Comparison of ENCODE assay signal across 8 cellular contexts in genomic region chr6:34459899-34460593, GRCh38. TPM values are rescaled to one million over a fixed set of nuclear protein-coding genes. Genes with fewer than 3 reads are reported as not detected.
A peak's percentile ranks its signal among the peaks of the same experiment; 100 is the strongest.
DNase-seq lines count a peak whose midpoint lies in the region; ATAC-seq, FAIRE-seq and TF ChIP-seq lines count a peak whose summit lies in the region.

No MANE protein-coding gene starts in this region.

- TF ChIP-seq EP300 in H1 (IDR thresholded peaks at IDR 0.05; ENCODE audit: borderline replicate concordance in 1 of 2, low read depth in 2 of 2, low read length in 2 of 2), result no peak

- peak; percentile 97 to 98 for TF ChIP-seq RAD21 in H1 (IDR thresholded peaks at IDR 0.05 in 1 of 2, conservative IDR thresholded peaks at IDR 0.05 in 1 of 2; ENCODE audit: low read depth in 2 of 2, low read length in 2 of 2)

- no peak overlapping the region for H3K23ac ChIP-seq in H1 (ENCODE audit: insufficient read length)

- WGBS in H1 (ENCODE audit: extremely low coverage in 1 of 2, insufficient coverage in 1 of 2, insufficient read length in 1 of 2, insufficient replicate concordance in 2 of 2, low coverage in 1 of 2, low lambda C conversion rate in 2 of 2, missing lambda C conversion rate in 1 of 2), 2 experiments, result 53% methylated on average over 6 of the region's 6 CpGs; no CpG with 5 or more reads in 1 of the 2 experiments

- no peak overlapping the region for H3K4ac ChIP-seq in H1 (replicated peaks; ENCODE audit: insufficient read length, low read depth, low read length)

- H4K91ac ChIP-seq in H1 (replicated peaks; ENCODE audit: insufficient read length, low read length), result no peak overlapping the region

- TF ChIP-seq POLR2A in H1 (IDR thresholded peaks at IDR 0.05; ENCODE audit: control extremely low read depth in 1 of 2, low read depth in 2 of 2, low read length in 2 of 2), result no peak

- H3K4me1 ChIP-seq in H1 (replicated peaks in 1 of 4; ENCODE audit: control insufficient read depth in 3 of 4, insufficient read depth in 4 of 4, low read length in 3 of 4) (peaks cover 0 to 19% (median 6%) of the 10 kb centered on the region in 4 experiments; a peak in 6 of 7 replicates), upper lobe of right lung (no peaks in the 10 kb centered on the region)
- no peaks in the 10 kb centered on the region for H3K4me1 ChIP-seq in naive thymus-derived CD4-positive, alpha-beta T cell (ENCODE audit: control insufficient read depth in 2 of 2, insufficient read depth in 2 of 2, low read length in 2 of 2)

- peaks cover 0 to under 1% (median under 1%) of the 10 kb centered on the region in 4 experiments; a peak in 3 of 7 replicates for H3K27me3 ChIP-seq in H1 (replicated peaks in 1 of 4; ENCODE audit: control insufficient read depth in 3 of 4, extremely low read depth in 1 of 4, insufficient read depth in 3 of 4, low read length in 3 of 4)
- no peaks in the 10 kb centered on the region for H3K27me3 ChIP-seq in naive thymus-derived CD4-positive, alpha-beta T cell (ENCODE audit: control insufficient read depth in 2 of 2, insufficient read depth in 2 of 2, low read length in 2 of 2)
- H3K27me3 ChIP-seq in upper lobe of right lung, result peaks cover 14% of the 10 kb centered on the region

- H3K79me1 ChIP-seq in H1 (ENCODE audit: low read depth, low read length), result no peaks in the 10 kb centered on the region

- H3K27me3 Mint-ChIP-seq in activated CD4-positive, alpha-beta T cell treated with anti-CD3 and anti-CD28 coated beads, Interleukin-2, amount 10 ng/mL, durations not matched to agents 24 days and 14 days, result peaks cover 19% of the 10 kb centered on the region
- peaks cover 4 to 24% (median 17%) of the 10 kb centered on the region in 5 donors for H3K27me3 Mint-ChIP-seq in naive thymus-derived CD4-positive, alpha-beta T cell

- CTCF ChIA-PET in H1 (lab: Charles Lee; ENCODE audit: partially characterized antibody), result interaction anchor here (0.6 to 13.0 kb wide), 52 partner anchors 11 to 745 kb away, joined by 3 to 213 read pairs (median 6); partner anchors contain the start of genes BLTP3A and SMIM29
- CTCF ChIA-PET in naive thymus-derived CD4-positive, alpha-beta T cell (lab: Charles Lee), result interaction anchor here (0.5 to 4.9 kb wide), 13 partner anchors 9 to 1005 kb away, joined by 3 to 91 read pairs (median 4); no protein-coding TSS in a partner anchor

- no peaks in the 10 kb centered on the region for H3K79me2 ChIP-seq in H1 (ENCODE audit: control insufficient read depth in 1 of 2, insufficient read depth in 2 of 2, low read length in 2 of 2)

- no peak overlapping the region for H3K4me3 ChIP-seq in H1 (ENCODE audit: extremely low read depth in 1 of 4, insufficient read depth in 2 of 4, low read depth in 3 of 4, low read length in 4 of 4)
- no peak overlapping the region for H3K4me3 ChIP-seq in naive thymus-derived CD4-positive, alpha-beta T cell (ENCODE audit: low read length)
- H3K4me3 ChIP-seq in upper lobe of right lung, result no peak overlapping the region

- no peaks in the 10 kb centered on the region for H3K4me1 Mint-ChIP-seq in activated CD4-positive, alpha-beta T cell treated with anti-CD3 and anti-CD28 coated beads, Interleukin-2, amount 10 ng/mL, durations not matched to agents 24 days and 14 days
- H3K4me1 Mint-ChIP-seq in naive thymus-derived CD4-positive, alpha-beta T cell, result peaks cover 0 to 2% (median under 1%) of the 10 kb centered on the region in 7 donors

- intact Hi-C loops in Right ventricle myocardium superior (cut with DNase I) (loop anchor here (5.0 kb wide), 1 partner anchor 147 kb away; no protein-coding TSS in a partner anchor), cardiac septum (cut with DNase I) (loop anchor here (2.0 kb wide), 1 partner anchor 149 kb away; no protein-coding TSS in a partner anchor), upper lobe of right lung (cut with DNase I) (no loop called here)
- intact Hi-C loops in activated CD4-positive, alpha-beta T cell treated with anti-CD3 and anti-CD28 coated beads, Interleukin-2, amount 10 ng/mL, durations not matched to agents 24 days and 14 days (cut with micrococcal nuclease), result loop anchor here (1.0 kb wide), 1 partner anchor 149 kb away; no protein-coding TSS in a partner anchor
- intact Hi-C loops in naive thymus-derived CD4-positive, alpha-beta T cell (cut with micrococcal nuclease), result loop anchor here (1.0 kb wide), 7 partner anchors 67 to 781 kb away; partner anchors contain the start of gene SMIM29 (in 1 of the 2)

- no peak overlapping the region for H3K4me2 ChIP-seq in H1 (ENCODE audit: insufficient read depth in 1 of 2, low read depth in 2 of 2, low read length in 2 of 2)

- H3K36me3 ChIP-seq in H1 (ENCODE audit: control insufficient read depth in 2 of 4, insufficient read depth in 4 of 4, low read length in 3 of 4), result no peaks in the 10 kb centered on the region
- no peaks in the 10 kb centered on the region for H3K36me3 ChIP-seq in naive thymus-derived CD4-positive, alpha-beta T cell (ENCODE audit: control insufficient read depth in 2 of 3, insufficient read depth in 3 of 3, low read length in 3 of 3)
- no peaks in the 10 kb centered on the region for H3K36me3 ChIP-seq in upper lobe of right lung

- POLR2A ChIA-PET in H1 (lab: Charles Lee; ENCODE audit: partially characterized antibody), result interaction anchor here (0.8 to 3.4 kb wide), 4 partner anchors 33 to 297 kb away, joined by 3 to 10 read pairs (median 4); partner anchors contain the start of genes RPS10 and SNRPC
- POLR2A ChIA-PET in naive thymus-derived CD4-positive, alpha-beta T cell (lab: Charles Lee), result interaction anchor here (1.5 kb wide), 1 partner anchor 149 kb away, joined by 6 read pairs; no protein-coding TSS in a partner anchor

- H4K5ac ChIP-seq in H1 (ENCODE audit: insufficient read length, low read depth, low read length), result no peak overlapping the region

- H3K36me3 Mint-ChIP-seq in activated CD4-positive, alpha-beta T cell treated with anti-CD3 and anti-CD28 coated beads, Interleukin-2, amount 10 ng/mL, durations not matched to agents 24 days and 14 days (ENCODE audit: low read depth), result no peaks in the 10 kb centered on the region
- no peaks in the 10 kb centered on the region for H3K36me3 Mint-ChIP-seq in naive thymus-derived CD4-positive, alpha-beta T cell

- H2BK120ac ChIP-seq in H1 (replicated peaks; ENCODE audit: low read depth, low read length), result no peak overlapping the region

- no peak overlapping the region for H3K14ac ChIP-seq in H1 (ENCODE audit: insufficient read length)

- H4K8ac ChIP-seq in H1 (ENCODE audit: extremely low read depth, insufficient read depth, low read length), result no peak overlapping the region

- no peak overlapping the region for H3K27ac Mint-ChIP-seq in activated CD4-positive, alpha-beta T cell treated with anti-CD3 and anti-CD28 coated beads, Interleukin-2, amount 10 ng/mL, durations not matched to agents 24 days and 14 days
- no peak overlapping the region for H3K27ac Mint-ChIP-seq in naive thymus-derived CD4-positive, alpha-beta T cell

- no peak overlapping the region for H3K56ac ChIP-seq in H1 (replicated peaks; ENCODE audit: insufficient read length, low read depth, low read length)

- H2BK15ac ChIP-seq in H1 (ENCODE audit: low read length), result no peak overlapping the region; the same call in 1 of the 2 replicates

- H3K27ac ChIP-seq in H1 (ENCODE audit: low read depth, low read length) (no peak overlapping the region), upper lobe of right lung (no peak overlapping the region)
- no peak overlapping the region for H3K27ac ChIP-seq in naive thymus-derived CD4-positive, alpha-beta T cell (ENCODE audit: low read depth, low read length)

- no peak overlapping the region for H2AK5ac ChIP-seq in H1 (ENCODE audit: low read depth, low read length)

- no peak overlapping the region for H2BK5ac ChIP-seq in H1 (ENCODE audit: low read depth, low read length)

- no peak overlapping the region for H2BK12ac ChIP-seq in H1 (ENCODE audit: low read depth, low read length)

- DNase-seq in Right ventricle myocardium superior (no peak), cardiac septum (ENCODE audit: low spot score) (no peak), NCI-H345 (lab: John Stamatoyannopoulos, UW) (peak; percentile 45), H1 (ENCODE audit: low read depth in 1 of 2, low spot score in 2 of 2) (peak in 1 of 2 experiments; percentile 59), upper lobe of right lung (no peak)
- DNase-seq in activated CD4-positive, alpha-beta T cell treated with anti-CD3 and anti-CD28 coated beads, Interleukin-2, amount 10 ng/mL, durations not matched to agents 24 days and 14 days, result peak; percentile 86
- DNase-seq in naive thymus-derived CD4-positive, alpha-beta T cell, result peak in 8 of 9 donors; percentile 23 to 55 (median 50)

- H3K9ac ChIP-seq in H1 (replicated peaks in 1 of 4; ENCODE audit: extremely low read depth in 1 of 4, low read depth in 3 of 4, low read length in 3 of 4), result no peak overlapping the region

- H3K9me3 Mint-ChIP-seq in activated CD4-positive, alpha-beta T cell treated with anti-CD3 and anti-CD28 coated beads, Interleukin-2, amount 10 ng/mL, durations not matched to agents 24 days and 14 days, result no peaks in the 10 kb centered on the region
- peaks cover 0 to under 1% (median 0%) of the 10 kb centered on the region in 11 donors for H3K9me3 Mint-ChIP-seq in naive thymus-derived CD4-positive, alpha-beta T cell

- TF ChIP-seq CTCF in H1 (IDR thresholded peaks at IDR 0.05; ENCODE audit: control extremely low read depth in 1 of 3, insufficient read depth in 1 of 3, low read depth in 1 of 3, low read length in 3 of 3), result peak in 2 of 3 experiments; percentile 84 to 88; a peak in 3 of 4 replicates
- TF ChIP-seq CTCF in upper lobe of right lung (IDR thresholded peaks at IDR 0.05), result peak; percentile 71

- no peak overlapping the region for H3K18ac ChIP-seq in H1 (ENCODE audit: extremely low read depth, low read length)

- H3K4me3 Mint-ChIP-seq in activated CD4-positive, alpha-beta T cell treated with anti-CD3 and anti-CD28 coated beads, Interleukin-2, amount 10 ng/mL, durations not matched to agents 24 days and 14 days, result no peak overlapping the region
- no peak overlapping the region for H3K4me3 Mint-ChIP-seq in naive thymus-derived CD4-positive, alpha-beta T cell

- peak; percentile 90 for FAIRE-seq in H1 (lab: Jason Lieb, UNC)

- no peak overlapping the region for H2BK20ac ChIP-seq in H1 (ENCODE audit: low read length)

- H4K20me1 ChIP-seq in H1 (replicated peaks in 1 of 2; ENCODE audit: control insufficient read depth in 1 of 2, insufficient read depth in 2 of 2, low read length in 2 of 2), result no peaks in the 10 kb centered on the region

- H2AFZ ChIP-seq in H1 (ENCODE audit: low read length), result no peak overlapping the region

- peak; percentile 70 for ATAC-seq in Right ventricle myocardium superior (ENCODE audit: poor library complexity)
- peak; percentile 82 for ATAC-seq in naive thymus-derived CD4-positive, alpha-beta T cell
- ATAC-seq in upper lobe of right lung, result peak; percentile 91
- ATAC-seq in GM21825 (IDR thresholded peaks at IDR 0.05; ENCODE audit: unreplicated experiment), result no peak

- no peaks in the 10 kb centered on the region for H3K9me3 ChIP-seq in H1 (ENCODE audit: insufficient read depth in 2 of 2, low read depth in 1 of 2, low read length in 1 of 2)
- H3K9me3 ChIP-seq in naive thymus-derived CD4-positive, alpha-beta T cell (ENCODE audit: control insufficient read depth in 2 of 3, low read length in 3 of 3), result no peaks in the 10 kb centered on the region
- H3K9me3 ChIP-seq in upper lobe of right lung, result no peaks in the 10 kb centered on the region

- H3K23me2 ChIP-seq in H1 (ENCODE audit: low read depth, low read length), result peaks cover 2% of the 10 kb centered on the region; the same call in 1 of the 2 replicates

RNA-seq across cellular contexts. Expression of gene PACSIN1, which starts 5.8 kb away (rescaled TPM):
- total RNA-seq in Right ventricle myocardium superior (11.3 TPM), cardiac septum (10.3 TPM), upper lobe of right lung (not detected)
- not detected in 2 replicates for total RNA-seq in activated CD4-positive, alpha-beta T cell treated with anti-CD3 and anti-CD28 coated beads, Interleukin-2, amount 10 ng/mL, durations not matched to agents 24 days and 14 days
- total RNA-seq in H1 (2021; fragmentation: NEBNext Ultra II Directional; extraction: Animal tissue kit (Norgen Biotek cat#: 25700)), result 10.5 and 11.1 TPM in 2 replicates
- 5.9 and 7.9 TPM in 2 replicates for polyA plus RNA-seq in H1 (2011; rRNA removed)
- polyA plus RNA-seq in H1 (2011; cell fraction: cytosol; rRNA removed), result 5.5 TPM
- 16.7 TPM for polyA plus RNA-seq in H1 (2011; cell fraction: nucleus; rRNA removed)
- polyA plus RNA-seq in H1 (2012, experiment 1 of 2), result 5.7 to 10.1 TPM (median 8.0 TPM) in 4 replicates
- polyA plus RNA-seq in H1 (2012, experiment 2 of 2), result 5.1 TPM
- 5.9 TPM for polyA plus RNA-seq in H1 (2013, experiment 1 of 2)
- polyA plus RNA-seq in H1 (2013, experiment 2 of 2), result 6.1 TPM
- polyA minus RNA-seq in H1 (2011; rRNA and poly(A)+ RNA removed), result 2.5 and 3.7 TPM in 2 replicates
- 3.4 TPM for polyA minus RNA-seq in H1 (2011; cell fraction: cytosol; rRNA and poly(A)+ RNA removed)
- 2.8 TPM for polyA minus RNA-seq in H1 (2011; cell fraction: nucleus; rRNA and poly(A)+ RNA removed)
- 1 to 10 TPM in 2 of 5 experiments, under 1 TPM in 3; 0.34 to 3.5 (median 0.57) TPM for total RNA-seq in naive thymus-derived CD4-positive, alpha-beta T cell
- under 1 TPM in 1 of 2 donors, not detected in 1; 0.29 TPM for polyA plus RNA-seq in naive thymus-derived CD4-positive, alpha-beta T cell

RNA-seq across cellular contexts. Expression of gene RPS10, which starts 34.2 kb away (rescaled TPM):
- total RNA-seq in Right ventricle myocardium superior, result 638 TPM
- 542 TPM for total RNA-seq in cardiac septum
- total RNA-seq in activated CD4-positive, alpha-beta T cell treated with anti-CD3 and anti-CD28 coated beads, Interleukin-2, amount 10 ng/mL, durations not matched to agents 24 days and 14 days, result 1,681 and 1,689 TPM in 2 replicates
- total RNA-seq in H1 (2021; fragmentation: NEBNext Ultra II Directional; extraction: Animal tissue kit (Norgen Biotek cat#: 25700)), result 2,408 and 2,434 TPM in 2 replicates
- 9,129 and 11,142 TPM in 2 replicates for polyA plus RNA-seq in H1 (2011; rRNA removed)
- polyA plus RNA-seq in H1 (2011; cell fraction: cytosol; rRNA removed), result 8,215 TPM
- polyA plus RNA-seq in H1 (2011; cell fraction: nucleus; rRNA removed), result 3,355 TPM
- polyA plus RNA-seq in H1 (2012, experiment 1 of 2), result 3,709 to 4,828 TPM (median 4,408 TPM) in 4 replicates
- polyA plus RNA-seq in H1 (2012, experiment 2 of 2), result 11,667 TPM
- 2,351 TPM for polyA plus RNA-seq in H1 (2013, experiment 1 of 2)
- polyA plus RNA-seq in H1 (2013, experiment 2 of 2), result 2,290 TPM
- polyA minus RNA-seq in H1 (2011; rRNA and poly(A)+ RNA removed), result 1,789 and 1,888 TPM in 2 replicates
- 687 TPM for polyA minus RNA-seq in H1 (2011; cell fraction: cytosol; rRNA and poly(A)+ RNA removed)
- 811 TPM for polyA minus RNA-seq in H1 (2011; cell fraction: nucleus; rRNA and poly(A)+ RNA removed)
- 1,000 to 10,000 TPM; 1,466 to 3,151 (median 2,905) TPM for total RNA-seq in naive thymus-derived CD4-positive, alpha-beta T cell
- 1,000 to 10,000 TPM; 1,999 to 2,306 TPM for polyA plus RNA-seq in naive thymus-derived CD4-positive, alpha-beta T cell
- total RNA-seq in upper lobe of right lung, result 875 TPM

Comparison
In these comparisons a context has a peak if more than half of its experiments do, and no peak if none do; other contexts are left out.
1. DNase-seq: peak in NCI-H345 (single experiment), activated CD4-positive, alpha-beta T cell treated with anti-CD3 and anti-CD28 coated beads, Interleukin-2, amount 10 ng/mL, durations not matched to agents 24 days and 14 days (single experiment) and naive thymus-derived CD4-positive, alpha-beta T cell (8 of 9); none in Right ventricle myocardium superior (single experiment), cardiac septum (single experiment) and upper lobe of right lung (single experiment).